Comparison of ENCODE assay signal across 8 cellular contexts in genomic region chr10:102502029-102502336, GRCh38. TPM values are rescaled to one million over a fixed set of nuclear protein-coding genes. Genes with fewer than 3 reads are reported as not detected.
DNase-seq lines count a peak whose midpoint lies in the region; TF ChIP-seq lines count a peak whose summit lies in the region.

No MANE protein-coding gene starts in this region.

- H3K4me1 ChIP-seq in SJSA1 (replicated peaks) = peaks cover 9% of the 10 kb centered on the region

- CTCF ChIA-PET in activated naive CD4-positive, alpha-beta T cell treated with anti-CD3 and anti-CD28 coated beads, Interleukin-2, amount 10 ng/mL, durations not matched to agents 7 days and 5 days (lab: Charles Lee) = interaction anchor here (1.0 to 5.3 kb wide), 7 partner anchors 10 to 270 kb away, joined by 3 to 84 read pairs (median 5); partner anchors contain the start of genes ARL3 and SFXN2

- H3K4me3 ChIP-seq in SJSA1 = peak overlapping the region; percentile 78

- no peaks in the 10 kb centered on the region for H3K9me3 Mint-ChIP-seq in HFFc6
- no peaks in the 10 kb centered on the region for H3K9me3 Mint-ChIP-seq in activated naive CD4-positive, alpha-beta T cell treated with anti-CD3 and anti-CD28 coated beads, Interleukin-2, amount 10 ng/mL, durations not matched to agents 7 days and 5 days

- peak; percentile 99 for DNase-seq in GM03348 (ENCODE audit: low spot score)
- peak; percentile 100 for DNase-seq in HFFc6
- DNase-seq in NAMALWA (ENCODE audit: low spot score) = peak; percentile 99
- DNase-seq in SJSA1 (ENCODE audit: low read depth in 1 of 2, low spot score in 2 of 2) = peak; percentile 100
- DNase-seq in activated naive CD4-positive, alpha-beta T cell treated with anti-CD3 and anti-CD28 coated beads, Interleukin-2, amount 10 ng/mL, durations not matched to agents 7 days and 5 days = peak; percentile 99
- DNase-seq in globus pallidus (ENCODE audit: low spot score) = peak; percentile 100
- DNase-seq in non-pigmented ciliary epithelial cell (ENCODE audit: low read depth) = peak; percentile 96
- DNase-seq in superior temporal gyrus (ENCODE audit: extremely low spot score) = peak; percentile 100

- peaks cover 38% of the 10 kb centered on the region for H3K4me1 Mint-ChIP-seq in HFFc6 (ENCODE audit: low read depth)
- peaks cover 31% of the 10 kb centered on the region for H3K4me1 Mint-ChIP-seq in activated naive CD4-positive, alpha-beta T cell treated with anti-CD3 and anti-CD28 coated beads, Interleukin-2, amount 10 ng/mL, durations not matched to agents 7 days and 5 days

- H3K27ac Mint-ChIP-seq in HFFc6 = no peak overlapping the region
- no peak overlapping the region for H3K27ac Mint-ChIP-seq in activated naive CD4-positive, alpha-beta T cell treated with anti-CD3 and anti-CD28 coated beads, Interleukin-2, amount 10 ng/mL, durations not matched to agents 7 days and 5 days

- H3K36me3 Mint-ChIP-seq in HFFc6 (ENCODE audit: low read depth) = peaks cover 10% of the 10 kb centered on the region; the same call in 1 of the 2 replicates
- peaks cover 16% of the 10 kb centered on the region for H3K36me3 Mint-ChIP-seq in activated naive CD4-positive, alpha-beta T cell treated with anti-CD3 and anti-CD28 coated beads, Interleukin-2, amount 10 ng/mL, durations not matched to agents 7 days and 5 days

- H3K27me3 ChIP-seq in SJSA1 (replicated peaks) = no peaks in the 10 kb centered on the region

- TF ChIP-seq CTCF in HFFc6 (IDR thresholded peaks at IDR 0.05) = no peak

- H3K27ac ChIP-seq in SJSA1 = peak overlapping the region; percentile 43; the same call in 1 of the 2 replicates

- peaks cover 5% of the 10 kb centered on the region; the same call in 1 of the 2 replicates for H3K36me3 ChIP-seq in SJSA1

- H3K9me3 ChIP-seq in SJSA1 (replicated peaks) = no peaks in the 10 kb centered on the region

- H3K4me3 Mint-ChIP-seq in HFFc6 = no peak overlapping the region
- no peak overlapping the region for H3K4me3 Mint-ChIP-seq in activated naive CD4-positive, alpha-beta T cell treated with anti-CD3 and anti-CD28 coated beads, Interleukin-2, amount 10 ng/mL, durations not matched to agents 7 days and 5 days

- H3K27me3 Mint-ChIP-seq in HFFc6 (ENCODE audit: insufficient read depth) = no peaks in the 10 kb centered on the region
- no peaks in the 10 kb centered on the region for H3K27me3 Mint-ChIP-seq in activated naive CD4-positive, alpha-beta T cell treated with anti-CD3 and anti-CD28 coated beads, Interleukin-2, amount 10 ng/mL, durations not matched to agents 7 days and 5 days

RNA-seq across cellular contexts. Expression of gene ACTR1A, which starts 0.5 kb away (rescaled TPM):
- 100 to 1,000 TPM; 125 to 175 (median 152) TPM for total RNA-seq in HFFc6 (2021; fragmentation: NEBNext Ultra II Directional; extraction: Animal tissue kit (Norgen Biotek cat#: 25700))
- 117 and 126 TPM in 2 replicates for total RNA-seq in SJSA1 (2014; rRNA removed; shearing (Covaris generic))

RNA-seq across cellular contexts. Expression of gene SUFU, which starts 1.8 kb away (rescaled TPM):
- total RNA-seq in HFFc6 (2021; fragmentation: NEBNext Ultra II Directional; extraction: Animal tissue kit (Norgen Biotek cat#: 25700)) = 10 to 100 TPM; 12.8 to 16.8 (median 15.2) TPM
- total RNA-seq in SJSA1 (2014; rRNA removed; shearing (Covaris generic)) = 2.7 and 3.7 TPM in 2 replicates

RNA-seq across cellular contexts. Expression of gene C10orf95, which starts 50.6 kb away (rescaled TPM):
- under 1 TPM in 1 of 6 experiments, not detected in 5; 0.12 TPM for total RNA-seq in HFFc6 (2021; fragmentation: NEBNext Ultra II Directional; extraction: Animal tissue kit (Norgen Biotek cat#: 25700))
- total RNA-seq in SJSA1 (2014; rRNA removed; shearing (Covaris generic)) = not detected in 2 replicates

Comparison
In these comparisons a context has a peak if more than half of its experiments do, and no peak if none do; other contexts are left out.
1. Peak in every context shown above with its lines: DNase-seq, H3K4me3 ChIP-seq and H3K27ac ChIP-seq.